ENCODE assay signal across 20 cellular contexts in genomic region chr2:86029873-86030272, GRCh38.
DNase-seq lines count a peak whose midpoint lies in the region; ATAC-seq, FAIRE-seq and TF ChIP-seq lines count a peak whose summit lies in the region.
"Had no signal": no experiment of that assay in that cellular context is flagged by ENCODE, and none has a peak within 500 bp of the region (broad histone marks: within the 10 kb centered on the region; RNA-seq: fewer than 3 reads in every experiment).

No MANE protein-coding gene starts in this region.

- H3K36me3 Mint-ChIP-seq in central memory CD8-positive, alpha-beta T cell (ENCODE audit: insufficient read depth): peaks cover 43% of the 10 kb centered on the region

- H3K27me3 Mint-ChIP-seq in central memory CD8-positive, alpha-beta T cell: no peaks in the 10 kb centered on the region
- H3K27me3 Mint-ChIP-seq: CD4-positive, CD25-positive, alpha-beta regulatory T cell had no signal

- H3K4me1 Mint-ChIP-seq in central memory CD8-positive, alpha-beta T cell: peaks cover 10% of the 10 kb centered on the region

- H3K4me3 ChIP-seq in SJCRH30: no peak overlapping the region
- H3K4me3 ChIP-seq in thyroid gland (replicated peaks in 1 of 3): no peak overlapping the region
- H3K4me3 ChIP-seq: PC-9 had no signal

- no peak overlapping the region for H3K4me3 Mint-ChIP-seq in central memory CD8-positive, alpha-beta T cell
- H3K4me3 Mint-ChIP-seq: CD4-positive, CD25-positive, alpha-beta regulatory T cell had no signal

- TF ChIP-seq POLR2A in thyroid gland (IDR thresholded peaks at IDR 0.05): peak in 1 of 2 donors; percentile 64

- DNase-seq in activated effector memory CD4-positive, alpha-beta T cell treated with anti-CD3 and anti-CD28 coated beads, Interleukin-2, amount 50 U/mL, for 16 hours: peak; percentile 60
- no peak for DNase-seq in activated effector memory CD4-positive, alpha-beta T cell treated with Interleukin-2 at 50 U/mL for 16 hours
- DNase-seq in SJCRH30 (no peak), thyroid gland (peak; percentile 89 to 93), D721Med (ENCODE audit: insufficient read length, low spot score) (no peak)
- no peak for DNase-seq in central memory CD8-positive, alpha-beta T cell (ENCODE audit: low spot score in 2 of 2)
- DNase-seq: Caco-2; CD4-positive, CD25-positive, alpha-beta regulatory T cell; H7; Karpas-422; MV-4-11; NCI-H1105 treated with DMSO at 0.1 percent for 48 hours; NCI-H2029 treated with DMSO at 0.1 percent for 48 hours; NCI-H226; NCI-H510A treated with DMSO at 0.1 percent for 48 hours; NCI-H748 treated with DMSO at 0.1 percent for 48 hours; PC-9; RPMI8226 had no signal

- peak overlapping the region; percentile 64 for H3K27ac Mint-ChIP-seq in central memory CD8-positive, alpha-beta T cell (ENCODE audit: low read depth)

- H3K27me3 ChIP-seq in SJCRH30 (no peaks in the 10 kb centered on the region), thyroid gland (no peaks in the 10 kb centered on the region)

- H3K36me3 ChIP-seq in SJCRH30 (peaks cover 78% of the 10 kb centered on the region), thyroid gland (peaks cover 27 to 31% of the 10 kb centered on the region in 2 donors)

- TF ChIP-seq CTCF in thyroid gland (IDR thresholded peaks at IDR 0.05) (peak in 2 of 6 experiments; percentile 36 to 46), D721Med (IDR thresholded peaks at IDR 0.05; ENCODE audit: insufficient read depth, missing control alignments) (no peak)

- WGBS in thyroid gland, 2 donors: 57 to 68% methylated on average over 14 of the region's 14 CpGs

- H3K9me3 ChIP-seq in SJCRH30 (replicated peaks) (no peaks in the 10 kb centered on the region), thyroid gland (no peaks in the 10 kb centered on the region)
- H3K9me3 ChIP-seq: Caco-2 had no signal

- H3K27ac ChIP-seq in SJCRH30 (peak overlapping the region; percentile 85), thyroid gland (peak overlapping the region; percentile 86 to 91 (median 90))
- H3K27ac ChIP-seq: PC-9 had no signal

- intact Hi-C loops in thyroid gland (cut with DNase I): no loop called here

- H3K4me1 ChIP-seq in SJCRH30 (peaks cover 56% of the 10 kb centered on the region), thyroid gland (peaks cover 21 to 51% of the 10 kb centered on the region in 2 donors)
- H3K4me1 ChIP-seq: Caco-2 had no signal

- H3K9me3 Mint-ChIP-seq in central memory CD8-positive, alpha-beta T cell: no peaks in the 10 kb centered on the region
- H3K9me3 Mint-ChIP-seq: CD4-positive, CD25-positive, alpha-beta regulatory T cell had no signal

- ATAC-seq in central memory CD8-positive, alpha-beta T cell (replicated peaks; ENCODE audit: extremely low read depth, poor library complexity, severe bottlenecking): no peak
- ATAC-seq in HG02571 (IDR thresholded peaks at IDR 0.05; ENCODE audit: unreplicated experiment): no peak

- no peak for FAIRE-seq in D721Med (lab: Jason Lieb, UNC)
- FAIRE-seq: GM12891 had no signal

Comparison
In these comparisons a context has a peak if more than half of its experiments do, and no peak if none do; other contexts are left out.
1. DNase-seq: peak in activated effector memory CD4-positive, alpha-beta T cell treated with anti-CD3 and anti-CD28 coated beads, Interleukin-2, amount 50 U/mL, for 16 hours (single experiment) and thyroid gland (2 of 2); none in activated effector memory CD4-positive, alpha-beta T cell treated with Interleukin-2 at 50 U/mL for 16 hours (single experiment), SJCRH30 (0 of 2), central memory CD8-positive, alpha-beta T cell (0 of 2) and D721Med (single experiment).